In the genomic region with DNA sequence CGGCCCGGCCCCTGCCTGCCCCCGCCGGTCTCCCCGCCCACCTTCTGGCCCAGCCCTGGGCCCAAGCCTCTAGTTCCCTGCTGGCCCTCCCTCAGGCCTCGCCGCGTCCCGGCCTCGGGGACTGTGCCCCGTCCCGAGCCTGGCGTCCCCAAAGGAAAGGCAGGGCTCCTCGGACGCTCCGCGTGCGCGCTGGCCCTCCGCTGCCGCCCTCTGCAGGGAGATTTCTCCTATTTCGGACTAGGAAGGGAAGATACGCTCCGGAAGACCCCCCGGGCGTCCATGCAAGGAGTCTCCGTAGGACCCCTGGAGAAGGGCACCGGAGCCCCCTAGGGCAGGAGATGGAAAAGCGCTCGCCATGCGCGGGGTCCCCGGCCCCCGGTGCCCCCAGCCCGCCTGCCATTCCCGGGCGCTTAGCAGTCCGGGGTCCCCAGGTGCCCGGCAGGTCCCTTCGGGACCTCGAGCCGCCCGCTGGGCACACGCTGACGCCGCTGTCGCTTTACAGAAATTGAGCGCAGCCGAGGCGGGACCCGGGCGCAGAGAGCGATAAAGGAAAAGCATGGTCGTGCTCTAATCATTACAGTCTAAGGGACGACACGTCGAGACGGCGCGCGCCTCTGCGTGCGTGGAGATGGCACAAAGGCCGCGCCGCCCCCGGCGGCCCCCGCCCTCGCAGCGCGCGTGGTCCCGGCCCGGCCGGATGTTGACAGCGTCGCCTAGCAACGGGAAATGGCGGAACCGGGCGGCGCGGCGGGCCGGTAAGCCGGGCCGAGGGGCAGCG, we compare ENCODE assay signal across 8 cellular contexts. TPM values are rescaled to one million over a fixed set of nuclear protein-coding genes. Genes with fewer than 3 reads are reported as not detected.
DNase-seq lines count a peak whose midpoint lies in the region; ATAC-seq lines count a peak whose summit lies in the region.

A gene with protein sequence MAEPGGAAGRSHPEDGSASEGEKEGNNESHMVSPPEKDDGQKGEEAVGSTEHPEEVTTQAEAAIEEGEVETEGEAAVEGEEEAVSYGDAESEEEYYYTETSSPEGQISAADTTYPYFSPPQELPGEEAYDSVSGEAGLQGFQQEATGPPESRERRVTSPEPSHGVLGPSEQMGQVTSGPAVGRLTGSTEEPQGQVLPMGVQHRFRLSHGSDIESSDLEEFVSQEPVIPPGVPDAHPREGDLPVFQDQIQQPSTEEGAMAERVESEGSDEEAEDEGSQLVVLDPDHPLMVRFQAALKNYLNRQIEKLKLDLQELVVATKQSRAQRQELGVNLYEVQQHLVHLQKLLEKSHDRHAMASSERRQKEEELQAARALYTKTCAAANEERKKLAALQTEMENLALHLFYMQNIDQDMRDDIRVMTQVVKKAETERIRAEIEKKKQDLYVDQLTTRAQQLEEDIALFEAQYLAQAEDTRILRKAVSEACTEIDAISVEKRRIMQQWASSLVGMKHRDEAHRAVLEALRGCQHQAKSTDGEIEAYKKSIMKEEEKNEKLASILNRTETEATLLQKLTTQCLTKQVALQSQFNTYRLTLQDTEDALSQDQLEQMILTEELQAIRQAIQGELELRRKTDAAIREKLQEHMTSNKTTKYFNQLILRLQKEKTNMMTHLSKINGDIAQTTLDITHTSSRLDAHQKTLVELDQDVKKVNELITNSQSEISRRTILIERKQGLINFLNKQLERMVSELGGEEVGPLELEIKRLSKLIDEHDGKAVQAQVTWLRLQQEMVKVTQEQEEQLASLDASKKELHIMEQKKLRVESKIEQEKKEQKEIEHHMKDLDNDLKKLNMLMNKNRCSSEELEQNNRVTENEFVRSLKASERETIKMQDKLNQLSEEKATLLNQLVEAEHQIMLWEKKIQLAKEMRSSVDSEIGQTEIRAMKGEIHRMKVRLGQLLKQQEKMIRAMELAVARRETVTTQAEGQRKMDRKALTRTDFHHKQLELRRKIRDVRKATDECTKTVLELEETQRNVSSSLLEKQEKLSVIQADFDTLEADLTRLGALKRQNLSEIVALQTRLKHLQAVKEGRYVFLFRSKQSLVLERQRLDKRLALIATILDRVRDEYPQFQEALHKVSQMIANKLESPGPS (plus strand): TSS at position 706 of the 778 bp plus-strand sequence. CDS start 21 bp downstream, at position 727.

- DNase-seq in G401 (ENCODE audit: low spot score) (peak; percentile 74), NCI-H748 treated with DMSO at 0.1 percent for 48 hours (lab: John Stamatoyannopoulos, UW) (peak; percentile 33), medulla oblongata (ENCODE audit: extremely low spot score) (peak; percentile 80)
- peak; percentile 85 for DNase-seq in activated CD8-positive, alpha-beta memory T cell treated with anti-CD3 and anti-CD28 coated beads for 24 hours
- DNase-seq in effector memory CD4-positive, alpha-beta T cell = peak; percentile 61 to 75 (median 66)
- peak; percentile 47 to 60 (median 53) for DNase-seq in stimulated activated CD4-positive, alpha-beta T cell treated with anti-CD3 and anti-CD28 coated beads, TNF-alpha, amount 100 ng/mL, for 4 hours (ENCODE audit: low read depth in 3 of 3)

- H3K4me3 ChIP-seq in effector memory CD4-positive, alpha-beta T cell (ENCODE audit: insufficient read depth, low read depth, low read length, poor library complexity, severe bottlenecking) = peak within 1 kb of the TSS; percentile 75

- ATAC-seq in HG03342 (IDR thresholded peaks at IDR 0.05; ENCODE audit: unreplicated experiment) (peak; percentile 69), HG02870 (IDR thresholded peaks at IDR 0.05; ENCODE audit: unreplicated experiment) (no peak)

- H3K27ac ChIP-seq in effector memory CD4-positive, alpha-beta T cell (ENCODE audit: insufficient read depth, low read length, poor library complexity, severe bottlenecking) = peak within 1 kb of the TSS; percentile 70

- in situ Hi-C loops in G401 (cut with HindIII; ENCODE audit: low sequenced_read_pairs) = no loop called here

- peaks cover 15% of the 10 kb centered on the region for H3K4me1 ChIP-seq in effector memory CD4-positive, alpha-beta T cell (ENCODE audit: control insufficient read depth, insufficient read depth, low read length, poor library complexity, severe bottlenecking)

- no peaks in the 10 kb centered on the region for H3K27me3 ChIP-seq in effector memory CD4-positive, alpha-beta T cell (replicated peaks; ENCODE audit: control insufficient read depth, insufficient read depth, low read length, poor library complexity, severe bottlenecking)

- H3K9me3 ChIP-seq in effector memory CD4-positive, alpha-beta T cell (ENCODE audit: control insufficient read depth, low read length) = no peaks in the 10 kb centered on the region

- H3K36me3 ChIP-seq in effector memory CD4-positive, alpha-beta T cell (ENCODE audit: control insufficient read depth, insufficient read depth, low read length) = no peaks in the 10 kb centered on the region

RNA-seq across cellular contexts. Expression of the gene that starts here (rescaled TPM):
- total RNA-seq in G401 (2014; rRNA removed; shearing (Covaris generic)) = 13.7 and 14.4 TPM in 2 replicates

Comparison
In these comparisons a context has a peak if more than half of its experiments do, and no peak if none do; other contexts are left out.
1. DNase-seq: peak in every context shown above with its lines; median percentile 85 in activated CD8-positive, alpha-beta memory T cell treated with anti-CD3 and anti-CD28 coated beads for 24 hours; 80 in medulla oblongata; 74 in G401; 66 in effector memory CD4-positive, alpha-beta T cell; 53 in stimulated activated CD4-positive, alpha-beta T cell treated with anti-CD3 and anti-CD28 coated beads, TNF-alpha, amount 100 ng/mL, for 4 hours; 33 in NCI-H748 treated with DMSO at 0.1 percent for 48 hours.